ENCODE assay signal across 20 cellular contexts in the genomic region with DNA sequence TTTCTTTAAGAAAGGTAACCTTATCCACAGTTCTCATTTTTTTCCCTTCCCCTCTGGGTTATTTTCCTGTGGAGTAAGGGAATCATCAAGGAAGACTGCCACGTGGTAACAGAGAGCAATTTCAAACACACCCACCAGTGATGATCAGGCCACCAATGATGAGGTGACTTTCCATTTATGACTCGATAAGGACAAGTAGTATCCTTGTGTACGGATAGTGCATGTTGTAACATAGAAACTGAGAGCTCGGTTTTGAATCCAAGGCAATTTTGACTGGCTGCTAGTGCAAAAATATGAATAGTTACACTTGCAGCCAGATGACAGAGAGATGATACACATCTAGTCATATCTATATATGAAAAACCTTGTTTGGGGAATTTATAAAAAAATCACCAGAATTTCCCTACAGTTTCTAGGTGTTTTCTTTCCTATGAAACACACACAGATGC.
A peak's percentile ranks its signal among the peaks of the same experiment; 100 is the strongest.
DNase-seq lines count a peak whose midpoint lies in the region; ATAC-seq, FAIRE-seq and TF ChIP-seq lines count a peak whose summit lies in the region.
"Had no signal": no experiment of that assay in that cellular context is flagged by ENCODE, and none has a peak within 500 bp of the region (broad histone marks: within the 10 kb centered on the region; RNA-seq: fewer than 3 reads in every experiment).

No MANE protein-coding gene starts in this region.

- H3K4me3 ChIP-seq in choroid plexus epithelial cell (ENCODE audit: low read depth, low read length) (no peak overlapping the region), psoas muscle (no peak overlapping the region)
- H3K4me3 ChIP-seq in CD8-positive, alpha-beta T cell (ENCODE audit: low read depth, low read length): no peak overlapping the region
- H3K4me3 ChIP-seq: BLaER1, suprapubic skin had no signal

- no peaks in the 10 kb centered on the region for H3K27me3 ChIP-seq in psoas muscle (ENCODE audit: insufficient read depth in 3 of 3, low read length in 2 of 3)
- H3K27me3 ChIP-seq in CD8-positive, alpha-beta T cell (ENCODE audit: insufficient read depth, low read length): no peaks in the 10 kb centered on the region
- H3K27me3 ChIP-seq: BLaER1, suprapubic skin had no signal

- no peak for FAIRE-seq in GM12891 (lab: Jason Lieb, UNC)
- FAIRE-seq: keratinocyte had no signal

- ATAC-seq in GM19023 (IDR thresholded peaks at IDR 0.05; ENCODE audit: unreplicated experiment): peak; percentile 53
- peak; percentile 58 for ATAC-seq in HG03520 (IDR thresholded peaks at IDR 0.05; ENCODE audit: unreplicated experiment)
- ATAC-seq in psoas muscle: peak in 1 of 4 donors; percentile 30
- ATAC-seq in CD8-positive, alpha-beta T cell: no peak
- ATAC-seq in HG03565 (IDR thresholded peaks at IDR 0.05; ENCODE audit: unreplicated experiment): no peak

- peak overlapping the region; percentile 42 for H3K27ac ChIP-seq in psoas muscle
- H3K27ac ChIP-seq in CD8-positive, alpha-beta T cell (ENCODE audit: low read depth, low read length): no peak overlapping the region
- H3K27ac ChIP-seq: BLaER1, parathyroid adenoma, suprapubic skin had no signal

- intact Hi-C loops in psoas muscle (cut with DNase I): no loop called here
- intact Hi-C loops in CD8-positive, alpha-beta T cell (cut with DNase I, micrococcal nuclease): no loop called here

- POLR2A ChIA-PET in CD8-positive, alpha-beta T cell (lab: Charles Lee): no interaction called here

- TF ChIP-seq CTCF in choroid plexus epithelial cell (conservative IDR thresholded peaks at IDR 0.05; ENCODE audit: low read depth, low read length) (no peak), psoas muscle (IDR thresholded peaks at IDR 0.05) (no peak)
- TF ChIP-seq CTCF in CD8-positive, alpha-beta T cell (IDR thresholded peaks at IDR 0.05): no peak

- H3K4me1 ChIP-seq in psoas muscle: peaks cover 7% of the 10 kb centered on the region
- no peaks in the 10 kb centered on the region for H3K4me1 ChIP-seq in CD8-positive, alpha-beta T cell (ENCODE audit: insufficient read depth, low read length)
- H3K4me1 ChIP-seq: parathyroid adenoma, suprapubic skin had no signal

- H3K27me3 Mint-ChIP-seq in CD8-positive, alpha-beta T cell (ENCODE audit: low read depth): no peaks in the 10 kb centered on the region
- H3K27me3 Mint-ChIP-seq: activated CD4-positive, alpha-beta T cell treated with anti-CD3 and anti-CD28 coated beads, Interleukin-2, amount 10 ng/mL, durations not matched to agents 24 days and 14 days; IgD-negative memory B cell had no signal

- no peaks in the 10 kb centered on the region for H3K36me3 Mint-ChIP-seq in CD8-positive, alpha-beta T cell
- H3K36me3 Mint-ChIP-seq: activated naive CD4-positive, alpha-beta T cell treated with anti-CD3 and anti-CD28 coated beads, Interleukin-2, amount 50 U/mL, for 72 hours; IgD-negative memory B cell had no signal

- H3K4me3 Mint-ChIP-seq in CD8-positive, alpha-beta T cell: no peak overlapping the region
- H3K4me3 Mint-ChIP-seq: activated CD4-positive, alpha-beta T cell treated with anti-CD3 and anti-CD28 coated beads, Interleukin-2, amount 10 ng/mL, durations not matched to agents 24 days and 14 days; IgD-negative memory B cell had no signal

- 48 to 66% (median 51%) methylated on average over 4 of the region's 4 CpGs for WGBS in psoas muscle, 3 donors

- H3K36me3 ChIP-seq in psoas muscle (ENCODE audit: insufficient read depth in 1 of 2, low read depth in 1 of 2): no peaks in the 10 kb centered on the region
- no peaks in the 10 kb centered on the region for H3K36me3 ChIP-seq in CD8-positive, alpha-beta T cell (ENCODE audit: insufficient read depth, low read length)
- H3K36me3 ChIP-seq: BLaER1, suprapubic skin had no signal

- H3K27ac Mint-ChIP-seq in CD8-positive, alpha-beta T cell: no peak overlapping the region
- H3K27ac Mint-ChIP-seq: activated CD4-positive, alpha-beta T cell treated with anti-CD3 and anti-CD28 coated beads, Interleukin-2, amount 10 ng/mL, durations not matched to agents 24 days and 14 days; activated naive CD4-positive, alpha-beta T cell treated with anti-CD3 and anti-CD28 coated beads, Interleukin-2, amount 50 U/mL, for 72 hours; IgD-negative memory B cell had no signal

- H3K9me3 ChIP-seq in psoas muscle: no peaks in the 10 kb centered on the region
- no peaks in the 10 kb centered on the region for H3K9me3 ChIP-seq in CD8-positive, alpha-beta T cell (ENCODE audit: low read length)
- H3K9me3 ChIP-seq: suprapubic skin had no signal

- H3K4me1 Mint-ChIP-seq in CD8-positive, alpha-beta T cell (ENCODE audit: low read depth): no peaks in the 10 kb centered on the region
- H3K4me1 Mint-ChIP-seq: activated CD4-positive, alpha-beta T cell treated with anti-CD3 and anti-CD28 coated beads, Interleukin-2, amount 10 ng/mL, durations not matched to agents 24 days and 14 days had no signal

- no peaks in the 10 kb centered on the region for H3K9me3 Mint-ChIP-seq in CD8-positive, alpha-beta T cell
- H3K9me3 Mint-ChIP-seq: IgD-negative memory B cell had no signal

- CTCF ChIA-PET in CD8-positive, alpha-beta T cell (lab: Charles Lee): no interaction called here

- no peak for TF ChIP-seq POLR2A in GM12891 (IDR thresholded peaks at IDR 0.05; ENCODE audit: low read depth, low read length)

- peak; percentile 37 for DNase-seq in choroid plexus epithelial cell (ENCODE audit: low read depth)
- no peak for DNase-seq in psoas muscle
- no peak for DNase-seq in CD8-positive, alpha-beta T cell
- no peak for DNase-seq in GM12891 (ENCODE audit: insufficient read length, low spot score)
- no peak for DNase-seq in GOT3 (lab: John Stamatoyannopoulos, UW)
- DNase-seq: activated CD4-positive, alpha-beta T cell treated with anti-CD3 and anti-CD28 coated beads, Interleukin-2, amount 10 ng/mL, durations not matched to agents 24 days and 14 days; cerebellar nuclear complex; DMS79 treated with DMSO at 0.1 percent for 48 hours; NCI-H1105 treated with DMSO at 0.1 percent for 48 hours; stimulated activated CD4-positive, alpha-beta T cell treated with anti-CD3 and anti-CD28 coated beads, Interleukin-15, amount 100 ng/mL, for 24 hours; T-helper 9 cell had no signal

TF ChIP-seq in GM12891, 5 proteins besides CTCF, POLR2A, EP300 and RAD21:
- TF ChIP-seq SPI1 (IDR thresholded peaks at IDR 0.05; ENCODE audit: low read depth, low read length) (no peak), POLR2AphosphoS5 (IDR thresholded peaks at IDR 0.05; ENCODE audit: low read depth, low read length) (no peak), PAX5 (IDR thresholded peaks at IDR 0.05; ENCODE audit: insufficient read depth, low read length, severe bottlenecking) (no peak), TAF1 (IDR thresholded peaks at IDR 0.05; ENCODE audit: low read depth, low read length) (no peak), POU2F2 (IDR thresholded peaks at IDR 0.05; ENCODE audit: low read depth, low read length) (no peak)

Comparison
In these comparisons a context has a peak if more than half of its experiments do, and no peak if none do; other contexts are left out.
1. ATAC-seq: peak in GM19023 (single experiment) and HG03520 (single experiment); none in CD8-positive, alpha-beta T cell (single experiment) and HG03565 (single experiment).